Comparison of ENCODE assay signal across 8 cellular contexts in genomic region chr9:98192503-98193335, GRCh38. TPM values are rescaled to one million over a fixed set of nuclear protein-coding genes. Genes with fewer than 3 reads are reported as not detected.
A peak's percentile ranks its signal among the peaks of the same experiment; 100 is the strongest.
DNase-seq lines count a peak whose midpoint lies in the region; ATAC-seq and TF ChIP-seq lines count a peak whose summit lies in the region.

A gene with protein sequence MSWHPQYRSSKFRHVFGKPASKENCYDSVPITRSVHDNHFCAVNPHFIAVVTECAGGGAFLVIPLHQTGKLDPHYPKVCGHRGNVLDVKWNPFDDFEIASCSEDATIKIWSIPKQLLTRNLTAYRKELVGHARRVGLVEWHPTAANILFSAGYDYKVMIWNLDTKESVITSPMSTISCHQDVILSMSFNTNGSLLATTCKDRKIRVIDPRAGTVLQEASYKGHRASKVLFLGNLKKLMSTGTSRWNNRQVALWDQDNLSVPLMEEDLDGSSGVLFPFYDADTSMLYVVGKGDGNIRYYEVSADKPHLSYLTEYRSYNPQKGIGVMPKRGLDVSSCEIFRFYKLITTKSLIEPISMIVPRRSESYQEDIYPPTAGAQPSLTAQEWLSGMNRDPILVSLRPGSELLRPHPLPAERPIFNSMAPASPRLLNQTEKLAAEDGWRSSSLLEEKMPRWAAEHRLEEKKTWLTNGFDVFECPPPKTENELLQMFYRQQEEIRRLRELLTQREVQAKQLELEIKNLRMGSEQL (minus strand): TSS chr9:98192637. CDS start chr9:98157660, 34,977 bp downstream.

- TF ChIP-seq CTCF in BJ (IDR thresholded peaks at IDR 0.05; ENCODE audit: insufficient read depth, low read depth, low read length) (peak; percentile 75), PC-3 (conservative IDR thresholded peaks at IDR 0.05; ENCODE audit: low read depth, low read length) (peak; percentile 51), fibroblast of mammary gland (conservative IDR thresholded peaks at IDR 0.05; ENCODE audit: control insufficient read depth, insufficient read depth, low read depth, low read length) (peak; percentile 42)

- H3K4me2 ChIP-seq in PC-3 (ENCODE audit: low read length): peak within 1 kb of the TSS; percentile 94

- H3K4me3 ChIP-seq in BJ (ENCODE audit: low read depth, low read length) (peak within 1 kb of the TSS; percentile 60), HUES48 (ENCODE audit: low read depth, low read length) (peak within 1 kb of the TSS; percentile 81), PC-3 (ENCODE audit: low read length) (peak within 1 kb of the TSS; percentile 78), fibroblast of mammary gland (ENCODE audit: control insufficient read depth, low read depth, low read length) (peak within 1 kb of the TSS; percentile 63)

- TSS peak; percentile 60 for BruUV-seq in PC-3 (replicated peaks; lab: Mats Ljungman, UMichigan)

- peak; percentile 55 for ATAC-seq in GM19372 (IDR thresholded peaks at IDR 0.05; ENCODE audit: low read depth, unreplicated experiment)
- peak; percentile 76 for ATAC-seq in PC-3
- peak; percentile 66 to 76 for ATAC-seq in naive thymus-derived CD8-positive, alpha-beta T cell
- peak; percentile 81 to 83 for ATAC-seq in stimulated activated naive B cell treated with anti-CD40 and anti-IgM and Interleukin-4, amounts not matched to agents 10 μg/mL and 1 μg/mL and 100 μg/mL, for 72 hours (replicated peaks)

- POLR2A ChIA-PET in BJ (lab: Charles Lee): no interaction called here
- POLR2A ChIA-PET in PC-3 (lab: Charles Lee; ENCODE audit: unreplicated experiment): no interaction called here
- POLR2A ChIA-PET in naive thymus-derived CD8-positive, alpha-beta T cell (lab: Charles Lee): interaction anchor here (0.6 to 4.6 kb wide), 20 partner anchors 8 to 1925 kb away, joined by 3 to 27 read pairs (median 4); partner anchors contain the start of genes NANS, NCBP1, TBC1D2 and TRIM14

- no peaks in the 10 kb centered on the region for H3K79me2 ChIP-seq in PC-3 (ENCODE audit: low read length)

- H4K20me1 ChIP-seq in PC-3 (ENCODE audit: low read length): no peaks in the 10 kb centered on the region

- H3K27me3 ChIP-seq in BJ (ENCODE audit: control insufficient read depth, insufficient read depth, low read length) (no peaks in the 10 kb centered on the region; the same call in 1 of the 2 replicates), HUES48 (ENCODE audit: control insufficient read depth, insufficient read depth, low read length) (no peaks in the 10 kb centered on the region), PC-3 (ENCODE audit: low read length) (no peaks in the 10 kb centered on the region)

- H3K4me1 ChIP-seq in HUES48 (ENCODE audit: control insufficient read depth, insufficient read depth, low read length): peaks cover 13% of the 10 kb centered on the region
- H3K4me1 ChIP-seq in PC-3 (ENCODE audit: insufficient read depth, low read length): no peaks in the 10 kb centered on the region; the same call in 1 of the 2 replicates

- no peaks in the 10 kb centered on the region for H3F3A ChIP-seq in PC-3 (ENCODE audit: low read length, unreplicated experiment)

- intact Hi-C loops in PC-3 (cut with micrococcal nuclease): loop anchor here (2.0 to 10.0 kb wide), 4 partner anchors 48 to 120 kb away; partner anchors contain the start of gene TRIM14

- H3K9me3 Mint-ChIP-seq in naive thymus-derived CD8-positive, alpha-beta T cell: peaks cover 0 to 1% (median 0%) of the 10 kb centered on the region in 9 donors
- no peaks in the 10 kb centered on the region for H3K9me3 Mint-ChIP-seq in stimulated activated naive B cell treated with anti-CD40 and anti-IgM and Interleukin-4, amounts not matched to agents 10 μg/mL and 1 μg/mL and 100 μg/mL, for 72 hours

- DNase-seq in BJ (ENCODE audit: low read depth) (peak; percentile 6), PC-3 (peak; percentile 67), fibroblast of mammary gland (ENCODE audit: low read depth) (peak; percentile 55)
- DNase-seq in activated T-helper 1 cell treated with anti-CD3 and anti-CD28 coated beads, Interleukin-2, amount 50 U/mL, for 16 hours (ENCODE audit: low read depth in 1 of 2, low spot score in 1 of 2): peak; percentile 28 to 56
- DNase-seq in naive thymus-derived CD8-positive, alpha-beta T cell: peak; percentile 48 to 76 (median 57)
- peak; percentile 31 for DNase-seq in stimulated activated naive B cell treated with anti-CD40 and anti-IgM and Interleukin-4, amounts not matched to agents 10 μg/mL and 1 μg/mL and 100 μg/mL, for 72 hours

- CTCF ChIA-PET in BJ (lab: Yijun Ruan, JAX) (interaction anchor here (0.9 to 2.4 kb wide), 11 partner anchors 11 to 270 kb away, joined by 3 to 9 read pairs (median 5); partner anchors contain the start of genes TBC1D2, TRIM14 and TRMO), PC-3 (lab: Charles Lee) (no interaction called here)

- H3K9ac ChIP-seq in HUES48 (ENCODE audit: low read depth, low read length) (peak within 1 kb of the TSS; percentile 70), PC-3 (ENCODE audit: low read length) (peak within 1 kb of the TSS; percentile 49)

- 0 out of 2 replicates have a peak, but pooled peaks cover 1% of the 10 kb centered on the region for H3K36me3 ChIP-seq in BJ (ENCODE audit: control insufficient read depth, insufficient read depth, low read length)
- H3K36me3 ChIP-seq in HUES48 (ENCODE audit: control insufficient read depth, insufficient read depth, low read length): no peaks in the 10 kb centered on the region
- H3K36me3 ChIP-seq in PC-3 (ENCODE audit: low read depth, low read length): no peaks in the 10 kb centered on the region

- no peaks in the 10 kb centered on the region for H3K9me2 ChIP-seq in PC-3 (replicated peaks; ENCODE audit: low read length)

- H3K27me3 Mint-ChIP-seq in naive thymus-derived CD8-positive, alpha-beta T cell: no peaks in the 10 kb centered on the region
- H3K27me3 Mint-ChIP-seq in stimulated activated naive B cell treated with anti-CD40 and anti-IgM and Interleukin-4, amounts not matched to agents 10 μg/mL and 1 μg/mL and 100 μg/mL, for 72 hours: peaks cover 0 to 11% of the 10 kb centered on the region in 2 donors

- H3K36me3 Mint-ChIP-seq in naive thymus-derived CD8-positive, alpha-beta T cell: peaks cover 0 to 4% (median 0%) of the 10 kb centered on the region in 3 donors
- H3K36me3 Mint-ChIP-seq in stimulated activated naive B cell treated with anti-CD40 and anti-IgM and Interleukin-4, amounts not matched to agents 10 μg/mL and 1 μg/mL and 100 μg/mL, for 72 hours: no peaks in the 10 kb centered on the region

- H3K4me1 Mint-ChIP-seq in naive thymus-derived CD8-positive, alpha-beta T cell: peaks cover 22 to 46% (median 38%) of the 10 kb centered on the region in 4 donors
- peaks cover 4 to 12% of the 10 kb centered on the region in 2 donors for H3K4me1 Mint-ChIP-seq in stimulated activated naive B cell treated with anti-CD40 and anti-IgM and Interleukin-4, amounts not matched to agents 10 μg/mL and 1 μg/mL and 100 μg/mL, for 72 hours

- H2AFZ ChIP-seq in PC-3 (ENCODE audit: low read length): peak within 1 kb of the TSS; percentile 94

- H3K27ac Mint-ChIP-seq in naive thymus-derived CD8-positive, alpha-beta T cell: peak within 1 kb of the TSS; percentile 65 to 92 (median 86)
- H3K27ac Mint-ChIP-seq in stimulated activated naive B cell treated with anti-CD40 and anti-IgM and Interleukin-4, amounts not matched to agents 10 μg/mL and 1 μg/mL and 100 μg/mL, for 72 hours: peak within 1 kb of the TSS; percentile 47

- H3K4me3 Mint-ChIP-seq in naive thymus-derived CD8-positive, alpha-beta T cell: peak within 1 kb of the TSS; percentile 81 to 93 (median 88)
- peak within 1 kb of the TSS; percentile 82 to 89 for H3K4me3 Mint-ChIP-seq in stimulated activated naive B cell treated with anti-CD40 and anti-IgM and Interleukin-4, amounts not matched to agents 10 μg/mL and 1 μg/mL and 100 μg/mL, for 72 hours

- H3K27ac ChIP-seq in HUES48 (ENCODE audit: low read depth, low read length): peak within 1 kb of the TSS; percentile 54
- H3K27ac ChIP-seq in PC-3 (ENCODE audit: low read length): no peak within 1 kb of the TSS; the same call in 1 of the 2 replicates

- H3K9me3 ChIP-seq in HUES48 (ENCODE audit: control insufficient read depth, insufficient read depth, low read length) (no peaks in the 10 kb centered on the region), PC-3 (ENCODE audit: low read length) (no peaks in the 10 kb centered on the region)

RNA-seq across cellular contexts. Expression of the gene that starts here (rescaled TPM):
- polyA plus RNA-seq in BJ (2011; rRNA removed): 1.2 and 1.5 TPM in 2 replicates
- 1.2 and 1.6 TPM in 2 replicates for polyA minus RNA-seq in BJ (2011; rRNA and poly(A)+ RNA removed)
- 2.2 and 2.8 TPM in 2 replicates for total RNA-seq in PC-3 (2014; rRNA removed)
- 10 to 100 TPM in 1 of 2 experiments, 1 to 10 TPM in 1; 10.0 to 10.8 TPM for total RNA-seq in naive thymus-derived CD8-positive, alpha-beta T cell
- 10 to 100 TPM in 1 of 3 donors, 1 to 10 TPM in 2; 5.2 to 11.7 (median 9.5) TPM for polyA plus RNA-seq in naive thymus-derived CD8-positive, alpha-beta T cell

Comparison
In these comparisons a context has a peak if more than half of its experiments do, and no peak if none do; other contexts are left out.
1. DNase-seq: peak in every context shown above with its lines; median percentile 67 in PC-3; 57 in naive thymus-derived CD8-positive, alpha-beta T cell; 55 in fibroblast of mammary gland; 42 in activated T-helper 1 cell treated with anti-CD3 and anti-CD28 coated beads, Interleukin-2, amount 50 U/mL, for 16 hours; 31 in stimulated activated naive B cell treated with anti-CD40 and anti-IgM and Interleukin-4, amounts not matched to agents 10 μg/mL and 1 μg/mL and 100 μg/mL, for 72 hours; 6 in BJ.